9 cellular contexts compared by ENCODE assay signal in genomic region chr15:71116366-71116765, GRCh38. TPM values are rescaled to one million over a fixed set of nuclear protein-coding genes. Genes with fewer than 3 reads are reported as not detected.
A peak's percentile ranks its signal among the peaks of the same experiment; 100 is the strongest.
DNase-seq lines count a peak whose midpoint lies in the region; ATAC-seq and TF ChIP-seq lines count a peak whose summit lies in the region.
"Had no signal": no experiment of that assay in that cellular context is flagged by ENCODE, and none has a peak within 500 bp of the region (broad histone marks: within the 10 kb centered on the region; RNA-seq: fewer than 3 reads in every experiment).

No MANE protein-coding gene starts in this region.

- H3K4me3 Mint-ChIP-seq in activated T-cell treated with anti-CD3 and anti-CD28 coated beads, Interleukin-2, amount 50 U/mL, for 24 hours, result peak overlapping the region; percentile 63

- H3K9me3 Mint-ChIP-seq in activated T-cell treated with anti-CD3 and anti-CD28 coated beads, Interleukin-2, amount 50 U/mL, for 24 hours, result no peaks in the 10 kb centered on the region

- H3K4me3 ChIP-seq in cardiac fibroblast (replicated peaks in 1 of 2; ENCODE audit: low read depth in 2 of 2, low read length in 2 of 2) (peak overlapping the region; percentile 62 to 72), lower lobe of right lung (peak overlapping the region; percentile 69), tibial nerve (peak overlapping the region in 3 of 4 donors; percentile 17 to 58 (median 38))

- H3K27me3 Mint-ChIP-seq in activated T-cell treated with anti-CD3 and anti-CD28 coated beads, Interleukin-2, amount 50 U/mL, for 24 hours, result peaks cover 73% of the 10 kb centered on the region

- intact Hi-C loops in lower lobe of right lung (cut with DNase I), result loop anchor here (10.0 kb wide), 1 partner anchor 328 kb away; no protein-coding TSS in a partner anchor

- H3K4me1 Mint-ChIP-seq in activated T-cell treated with anti-CD3 and anti-CD28 coated beads, Interleukin-2, amount 50 U/mL, for 24 hours (ENCODE audit: low read depth), result peaks cover 12% of the 10 kb centered on the region

- TF ChIP-seq CTCF in cardiac fibroblast (IDR thresholded peaks at IDR 0.05; ENCODE audit: low read depth, low read length) (no peak), lower lobe of right lung (IDR thresholded peaks at IDR 0.05) (no peak), tibial nerve (IDR thresholded peaks at IDR 0.05) (no peak)

- TF ChIP-seq EP300 in tibial nerve (IDR thresholded peaks at IDR 0.05), result no peak

- no peaks in the 10 kb centered on the region for H3K36me3 ChIP-seq in lower lobe of right lung
- no peaks in the 10 kb centered on the region for H3K36me3 ChIP-seq in tibial nerve

- peaks cover 7% of the 10 kb centered on the region for H3K4me1 ChIP-seq in lower lobe of right lung
- H3K4me1 ChIP-seq in tibial nerve, result peaks cover 0 to 15% (median 2%) of the 10 kb centered on the region in 4 donors

- H3K9me3 ChIP-seq in lower lobe of right lung (no peaks in the 10 kb centered on the region), tibial nerve (no peaks in the 10 kb centered on the region)

- H3K27ac Mint-ChIP-seq in activated T-cell treated with anti-CD3 and anti-CD28 coated beads, Interleukin-2, amount 50 U/mL, for 24 hours, result no peak overlapping the region

- no peak for DNase-seq in activated T-cell treated with anti-CD3 and anti-CD28 coated beads, Interleukin-2, amount 50 U/mL, for 24 hours
- no peak for DNase-seq in activated T-cell treated with anti-CD3 and anti-CD28 coated beads for 4 hours
- peak in 1 of 2 donors; percentile 41 for DNase-seq in cardiac fibroblast (ENCODE audit: low read depth in 2 of 2)
- DNase-seq in lower lobe of right lung, result no peak
- DNase-seq in tibial nerve (ENCODE audit: low spot score in 2 of 2), result no peak

- no peaks in the 10 kb centered on the region for H3K36me3 Mint-ChIP-seq in activated T-cell treated with anti-CD3 and anti-CD28 coated beads, Interleukin-2, amount 50 U/mL, for 24 hours (ENCODE audit: low read depth)

- H3K27ac ChIP-seq in lower lobe of right lung (peak overlapping the region; percentile 74), tibial nerve (no peak overlapping the region)

- TF ChIP-seq POLR2A in tibial nerve (IDR thresholded peaks at IDR 0.05), result no peak

- ATAC-seq in lower lobe of right lung (no peak), GM19023 (IDR thresholded peaks at IDR 0.05; ENCODE audit: unreplicated experiment) (no peak), HG03108 (IDR thresholded peaks at IDR 0.05; ENCODE audit: unreplicated experiment) (no peak), GM18520 (IDR thresholded peaks at IDR 0.05; ENCODE audit: unreplicated experiment) (no peak)

- H3K27me3 ChIP-seq in lower lobe of right lung (ENCODE audit: low read depth), result no peaks in the 10 kb centered on the region
- H3K27me3 ChIP-seq in tibial nerve, result peaks cover 0 to 12% of the 10 kb centered on the region in 2 donors

- 38 to 51% methylated on average over 13 of the region's 13 CpGs for WGBS in tibial nerve, 2 donors

RNA-seq across cellular contexts. Expression of gene THSD4, which starts 1.1 kb away (rescaled TPM):
- 18.2 TPM for total RNA-seq in lower lobe of right lung
- total RNA-seq in tibial nerve, result 10 to 100 TPM in 3 of 4 donors, 1 to 10 TPM in 1; 9.6 to 25.1 (median 21.2) TPM
- total RNA-seq: T-helper 1 cell treated with Interleukin-12 subunit alpha and Interleukin-12 subunit beta and Interleukin-4 antibody, amounts not matched to agents 30 ng/mL and 1 ng/mL, for 36 hours had no signal
